In the genomic region with DNA sequence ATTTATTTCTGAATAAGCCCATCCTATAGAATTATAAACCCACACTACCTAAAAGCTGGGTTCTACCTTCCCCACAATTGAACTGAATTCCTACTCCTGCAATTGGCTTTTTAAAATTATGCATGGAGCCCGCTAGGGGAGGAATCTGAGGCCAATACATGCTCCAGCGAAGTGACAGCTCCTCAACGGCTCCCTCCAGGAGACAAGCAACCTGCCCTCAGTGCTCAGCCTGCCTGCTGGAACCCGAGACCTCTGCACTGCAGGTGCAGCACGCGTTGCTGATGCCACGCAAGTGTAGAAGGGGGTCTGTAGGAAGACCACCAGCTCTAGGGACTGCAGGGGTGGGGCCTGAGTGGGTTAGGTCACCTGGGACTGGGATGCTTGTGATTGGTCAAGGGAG, we compare ENCODE assay signal across 32 cellular contexts.
"Had no signal": no experiment of that assay in that cellular context is flagged by ENCODE, and none has a peak within 500 bp of the region (broad histone marks: within the 10 kb centered on the region; RNA-seq: fewer than 3 reads in every experiment).

No MANE protein-coding gene starts in this region.

- H3K79me2 ChIP-seq: parathyroid adenoma had no signal

- H3K4me3 ChIP-seq: sigmoid colon, suprapubic skin, transverse colon had no signal

- FAIRE-seq: colon, endometrium, frontal cortex, keratinocyte, small intestine, urothelium cell line had no signal

- H3K9me3 ChIP-seq: breast epithelium, psoas muscle, sigmoid colon, suprapubic skin, transverse colon had no signal

- H3K4me3 Mint-ChIP-seq: activated CD4-positive, alpha-beta T cell treated with anti-CD3 and anti-CD28 coated beads, Interleukin-2, amount 10 ng/mL, durations not matched to agents 7 days and 5 days; activated CD8-positive, alpha-beta T cell treated with anti-CD3 and anti-CD28 coated beads for 36 hours; activated naive CD4-positive, alpha-beta T cell treated with anti-CD3 and anti-CD28 coated beads, Interleukin-2, amount 50 U/mL, for 24 hours; activated naive CD8-positive, alpha-beta T cell treated with anti-CD3 and anti-CD28 coated beads, Interleukin-2, amount 50 U/mL, for 24 hours; activated T-cell treated with anti-CD3 and anti-CD28 coated beads, Interleukin-2, amount 50 U/mL, for 4 hours; activated T-helper 17 cell treated with anti-CD3 and anti-CD28 coated beads, Interleukin-2, amount 50 U/mL, for 72 hours; mesothelial cell of epicardium; naive thymus-derived CD4-positive, alpha-beta T cell; neural crest cell; stimulated activated naive B cell treated with anti-CD40 and anti-IgM and Interleukin-4, amounts not matched to agents 10 μg/mL and 1 μg/mL and 100 μg/mL, for 72 hours had no signal

- H3K9ac ChIP-seq: parathyroid adenoma had no signal

- H3K9me3 Mint-ChIP-seq: activated CD4-positive, alpha-beta T cell treated with anti-CD3 and anti-CD28 coated beads, Interleukin-2, amount 10 ng/mL, durations not matched to agents 7 days and 5 days; activated CD8-positive, alpha-beta T cell treated with anti-CD3 and anti-CD28 coated beads for 36 hours; activated naive CD4-positive, alpha-beta T cell treated with anti-CD3 and anti-CD28 coated beads, Interleukin-2, amount 50 U/mL, for 24 hours; activated naive CD8-positive, alpha-beta T cell treated with anti-CD3 and anti-CD28 coated beads, Interleukin-2, amount 50 U/mL, for 24 hours; activated T-cell treated with anti-CD3 and anti-CD28 coated beads, Interleukin-2, amount 50 U/mL, for 4 hours; mesothelial cell of epicardium; naive thymus-derived CD4-positive, alpha-beta T cell had no signal

- H3K27me3 ChIP-seq: breast epithelium, sigmoid colon, suprapubic skin, transverse colon had no signal

- H3K27ac ChIP-seq: parathyroid adenoma, psoas muscle, sigmoid colon, suprapubic skin, VCaP had no signal

- H3K4me1 Mint-ChIP-seq: activated T-helper 17 cell treated with anti-CD3 and anti-CD28 coated beads, Interleukin-2, amount 50 U/mL, for 72 hours had no signal

- H3K36me3 ChIP-seq: breast epithelium, sigmoid colon, suprapubic skin, transverse colon had no signal

- H3K4me1 ChIP-seq: parathyroid adenoma had no signal

- H3K27ac Mint-ChIP-seq: activated CD4-positive, alpha-beta T cell treated with anti-CD3 and anti-CD28 coated beads, Interleukin-2, amount 10 ng/mL, durations not matched to agents 7 days and 5 days; activated CD8-positive, alpha-beta T cell treated with anti-CD3 and anti-CD28 coated beads for 36 hours; activated naive CD4-positive, alpha-beta T cell treated with anti-CD3 and anti-CD28 coated beads, Interleukin-2, amount 50 U/mL, for 24 hours; activated naive CD8-positive, alpha-beta T cell treated with anti-CD3 and anti-CD28 coated beads, Interleukin-2, amount 50 U/mL, for 24 hours; activated T-helper 17 cell treated with anti-CD3 and anti-CD28 coated beads, Interleukin-2, amount 50 U/mL, for 72 hours; mesothelial cell of epicardium; stimulated activated naive B cell treated with anti-CD40 and anti-IgM and Interleukin-4, amounts not matched to agents 10 μg/mL and 1 μg/mL and 100 μg/mL, for 72 hours had no signal

- H2AFZ ChIP-seq: parathyroid adenoma had no signal

- H3K27me3 Mint-ChIP-seq: activated CD4-positive, alpha-beta T cell treated with anti-CD3 and anti-CD28 coated beads, Interleukin-2, amount 10 ng/mL, durations not matched to agents 7 days and 5 days had no signal

- H3K36me3 Mint-ChIP-seq: activated naive CD4-positive, alpha-beta T cell treated with anti-CD3 and anti-CD28 coated beads, Interleukin-2, amount 50 U/mL, for 24 hours; mesothelial cell of epicardium had no signal

- DNase-seq: activated CD4-positive, alpha-beta T cell treated with anti-CD3 and anti-CD28 coated beads, Interleukin-2, amount 10 ng/mL, durations not matched to agents 7 days and 5 days; activated CD8-positive, alpha-beta T cell treated with anti-CD3 and anti-CD28 coated beads for 36 hours; activated gamma-delta T cell treated with Interleukin-2 at 50 U/mL for 16 hours; activated naive CD8-positive, alpha-beta T cell treated with anti-CD3 and anti-CD28 coated beads, Interleukin-2, amount 50 U/mL, for 24 hours; activated T-cell treated with anti-CD3 and anti-CD28 coated beads, Interleukin-2, amount 50 U/mL, for 4 hours; central memory CD4-positive, alpha-beta T cell; dermis blood vessel endothelial cell; effector CD4-positive, alpha-beta T cell; left cardiac atrium; left ventricle myocardium superior; naive thymus-derived CD4-positive, alpha-beta T cell; occipital lobe; psoas muscle; sigmoid colon; small intestine; stimulated activated CD4-positive, alpha-beta T cell treated with anti-CD3 and anti-CD28 coated beads, Interleukin-4, amount 100 ng/mL, for 4 hours; stimulated activated CD8-positive, alpha-beta memory T cell treated with anti-CD3 and anti-CD28 coated beads, Interleukin-4, amount 100 ng/mL, for 48 hours; stimulated activated naive B cell treated with anti-CD40 and anti-IgM and Interleukin-4, amounts not matched to agents 10 μg/mL and 1 μg/mL and 100 μg/mL, for 72 hours; transverse colon had no signal
